ENCODE assay signal across 8 cellular contexts in genomic region chr12:16347391-16348298, GRCh38. TPM values are rescaled to one million over a fixed set of nuclear protein-coding genes. Genes with fewer than 3 reads are reported as not detected.
A peak's percentile ranks its signal among the peaks of the same experiment; 100 is the strongest.
DNase-seq lines count a peak whose midpoint lies in the region; ATAC-seq and TF ChIP-seq lines count a peak whose summit lies in the region.
"Had no signal": no experiment of that assay in that cellular context is flagged by ENCODE, and none has a peak within 500 bp of the region (broad histone marks: within the 10 kb centered on the region; RNA-seq: fewer than 3 reads in every experiment).

TSS of gene MGST1 (plus strand) at chr12:16347645. CDS start at chr12:16354253, 6,608 bp downstream.

- no peak for TF ChIP-seq CTCF in PC-3 (conservative IDR thresholded peaks at IDR 0.05; ENCODE audit: low read depth, low read length)
- TF ChIP-seq CTCF in mesothelial cell of epicardium (IDR thresholded peaks at IDR 0.05; ENCODE audit: unreplicated experiment), result no peak
- no peak for TF ChIP-seq CTCF in vagina (IDR thresholded peaks at IDR 0.05)

- DNase-seq in PC-3, result peak; percentile 73
- DNase-seq in erythroblast (lab: John Stamatoyannopoulos, UW), result peak; percentile 68 to 73
- DNase-seq in mesothelial cell of epicardium (ENCODE audit: low spot score in 2 of 2, unreplicated experiment in 2 of 2), result peak; percentile 23 to 61
- DNase-seq in vagina (ENCODE audit: extremely low spot score in 2 of 2), result no peak
- DNase-seq in activated CD4-positive, alpha-beta T cell treated with anti-CD3 and anti-CD28 coated beads for 36 hours, result no peak

- H3K27me3 ChIP-seq in PC-3 (ENCODE audit: low read length) (no peaks in the 10 kb centered on the region), vagina (no peaks in the 10 kb centered on the region)

- no peaks in the 10 kb centered on the region for H3K27me3 Mint-ChIP-seq in mesothelial cell of epicardium (ENCODE audit: low read depth)
- peaks cover 12% of the 10 kb centered on the region for H3K27me3 Mint-ChIP-seq in activated CD4-positive, alpha-beta T cell treated with anti-CD3 and anti-CD28 coated beads for 36 hours

- H3K9ac ChIP-seq in PC-3 (ENCODE audit: low read length), result peak within 1 kb of the TSS; percentile 99

- H3K36me3 ChIP-seq in PC-3 (ENCODE audit: low read depth, low read length), result peaks cover 12% of the 10 kb centered on the region
- no peaks in the 10 kb centered on the region for H3K36me3 ChIP-seq in vagina

- H3K4me2 ChIP-seq in PC-3 (ENCODE audit: low read length), result peak within 1 kb of the TSS; percentile 89

- TSS peak; percentile 56 for BruUV-seq in PC-3 (replicated peaks; lab: Mats Ljungman, UMichigan)

- H3K4me1 ChIP-seq in PC-3 (ENCODE audit: insufficient read depth, low read length), result peaks cover 44% of the 10 kb centered on the region
- H3K4me1 ChIP-seq in vagina, result peaks cover 22% of the 10 kb centered on the region

- H3K27ac ChIP-seq in PC-3 (ENCODE audit: low read length) (peak within 1 kb of the TSS; percentile 99), vagina (peak within 1 kb of the TSS; percentile 77)

- H3K9me3 ChIP-seq in PC-3 (ENCODE audit: low read length), result no peaks in the 10 kb centered on the region
- no peaks in the 10 kb centered on the region for H3K9me3 ChIP-seq in vagina

- peaks cover 64% of the 10 kb centered on the region for H3K79me2 ChIP-seq in PC-3 (ENCODE audit: low read length)

- H3K9me2 ChIP-seq in PC-3 (replicated peaks; ENCODE audit: low read length), result no peaks in the 10 kb centered on the region

- H2AFZ ChIP-seq in PC-3 (ENCODE audit: low read length), result peak within 1 kb of the TSS; percentile 81

- peaks cover 3% of the 10 kb centered on the region for H3F3A ChIP-seq in PC-3 (ENCODE audit: low read length, unreplicated experiment)

- peak within 1 kb of the TSS; percentile 93 for H3K4me3 ChIP-seq in PC-3 (ENCODE audit: low read length)
- peak within 1 kb of the TSS; percentile 42 to 50 for H3K4me3 ChIP-seq in vagina

- peak; percentile 61 for TF ChIP-seq POLR2A in erythroblast (IDR thresholded peaks at IDR 0.05; ENCODE audit: low read length)
- TF ChIP-seq POLR2A in vagina (IDR thresholded peaks at IDR 0.05), result peak in 1 of 2 donors; percentile 43

- H3K9me3 Mint-ChIP-seq in mesothelial cell of epicardium, result no peaks in the 10 kb centered on the region
- H3K9me3 Mint-ChIP-seq in activated CD4-positive, alpha-beta T cell treated with anti-CD3 and anti-CD28 coated beads for 36 hours (ENCODE audit: low read depth), result no peaks in the 10 kb centered on the region

- CTCF ChIA-PET in PC-3 (lab: Charles Lee), result interaction anchor here (0.6 kb wide), 1 partner anchor 89 kb away, joined by 6 read pairs; no protein-coding TSS in a partner anchor
- CTCF ChIA-PET in activated CD4-positive, alpha-beta T cell treated with anti-CD3 and anti-CD28 coated beads for 36 hours (lab: Charles Lee), result no interaction called here

- peak; percentile 77 for ATAC-seq in GM18909 (IDR thresholded peaks at IDR 0.05; ENCODE audit: poor library complexity, unreplicated experiment)
- ATAC-seq in HG03378 (IDR thresholded peaks at IDR 0.05; ENCODE audit: unreplicated experiment), result peak; percentile 42
- peak; percentile 69 for ATAC-seq in PC-3
- ATAC-seq in activated CD4-positive, alpha-beta T cell treated with anti-CD3 and anti-CD28 coated beads for 36 hours, result no peak

- H3K4me3 Mint-ChIP-seq in mesothelial cell of epicardium, result peak within 1 kb of the TSS; percentile 77
- H3K4me3 Mint-ChIP-seq in activated CD4-positive, alpha-beta T cell treated with anti-CD3 and anti-CD28 coated beads for 36 hours, result no peak within 1 kb of the TSS
- H3K4me3 Mint-ChIP-seq: activated naive CD8-positive, alpha-beta T cell had no signal

- POLR2A ChIA-PET in PC-3 (lab: Charles Lee; ENCODE audit: unreplicated experiment), result no interaction called here
- POLR2A ChIA-PET in activated CD4-positive, alpha-beta T cell treated with anti-CD3 and anti-CD28 coated beads for 36 hours (lab: Charles Lee), result no interaction called here

- peaks cover 34% of the 10 kb centered on the region for H3K4me1 Mint-ChIP-seq in mesothelial cell of epicardium
- H3K4me1 Mint-ChIP-seq in activated CD4-positive, alpha-beta T cell treated with anti-CD3 and anti-CD28 coated beads for 36 hours, result no peaks in the 10 kb centered on the region

- intact Hi-C loops in PC-3 (cut with micrococcal nuclease), result loop anchor here (5.0 kb wide), 1 partner anchor 50 kb away; no protein-coding TSS in a partner anchor
- intact Hi-C loops in vagina (cut with DNase I), result no loop called here
- intact Hi-C loops in activated CD4-positive, alpha-beta T cell treated with anti-CD3 and anti-CD28 coated beads for 36 hours (cut with DNase I, micrococcal nuclease), result no loop called here

- peaks cover 14% of the 10 kb centered on the region for H4K20me1 ChIP-seq in PC-3 (ENCODE audit: low read length)

- H3K36me3 Mint-ChIP-seq in mesothelial cell of epicardium, result no peaks in the 10 kb centered on the region
- H3K36me3 Mint-ChIP-seq in activated CD4-positive, alpha-beta T cell treated with anti-CD3 and anti-CD28 coated beads for 36 hours (ENCODE audit: low read depth), result no peaks in the 10 kb centered on the region
- H3K36me3 Mint-ChIP-seq: activated naive CD8-positive, alpha-beta T cell had no signal

- H3K27ac Mint-ChIP-seq in mesothelial cell of epicardium, result peak within 1 kb of the TSS; percentile 81
- H3K27ac Mint-ChIP-seq in activated CD4-positive, alpha-beta T cell treated with anti-CD3 and anti-CD28 coated beads for 36 hours, result no peak within 1 kb of the TSS
- H3K27ac Mint-ChIP-seq: activated naive CD8-positive, alpha-beta T cell had no signal

RNA-seq across cellular contexts. Expression of gene MGST1, which starts in this region (rescaled TPM):
- 99.3 and 105 TPM in 2 replicates for total RNA-seq in PC-3 (2014; rRNA removed)
- total RNA-seq in mesothelial cell of epicardium, result 24.0 to 28.4 TPM (median 27.2 TPM) in 3 replicates
- total RNA-seq in vagina, result 292 TPM
- total RNA-seq in activated CD4-positive, alpha-beta T cell treated with anti-CD3 and anti-CD28 coated beads for 36 hours, result not detected

Comparison
In these comparisons a context has a peak if more than half of its experiments do, and no peak if none do; other contexts are left out.
1. RNA of gene MGST1 (total RNA-seq): 292 TPM in vagina (single experiment), 99.3 to 105 TPM in PC-3 and 24.0 to 28.4 TPM in mesothelial cell of epicardium; not detected in activated CD4-positive, alpha-beta T cell treated with anti-CD3 and anti-CD28 coated beads for 36 hours; every median in the first group is over 10 times any median in the second.
2. DNase-seq: peak in PC-3 (single experiment), erythroblast (2 of 2) and mesothelial cell of epicardium (2 of 2); none in vagina (0 of 2) and activated CD4-positive, alpha-beta T cell treated with anti-CD3 and anti-CD28 coated beads for 36 hours (single experiment).